9 cellular contexts compared by ENCODE assay signal in genomic region chr14:29536886-29537511, GRCh38.
DNase-seq lines count a peak whose midpoint lies in the region; ATAC-seq, FAIRE-seq and TF ChIP-seq lines count a peak whose summit lies in the region.
"Had no signal": no experiment of that assay in that cellular context is flagged by ENCODE, and none has a peak within 500 bp of the region (broad histone marks: within the 10 kb centered on the region; RNA-seq: fewer than 3 reads in every experiment).

No MANE protein-coding gene starts in this region.

- H3K27ac ChIP-seq in A549: no peak overlapping the region
- no peak overlapping the region for H3K27ac ChIP-seq in GM23248
- no peak overlapping the region for H3K27ac ChIP-seq in PC-3 (ENCODE audit: low read length)

- H4K20me1 ChIP-seq in GM23248 (ENCODE audit: insufficient read depth) (no peaks in the 10 kb centered on the region), PC-3 (ENCODE audit: low read length) (no peaks in the 10 kb centered on the region)

- TF ChIP-seq CTCF in A549 (IDR thresholded peaks at IDR 0.05) (peak; percentile 62), PC-3 (conservative IDR thresholded peaks at IDR 0.05; ENCODE audit: low read depth, low read length) (peak; percentile 60)

- H3K4me1 ChIP-seq in A549 (no peaks in the 10 kb centered on the region), GM23248 (ENCODE audit: insufficient read depth) (no peaks in the 10 kb centered on the region), PC-3 (ENCODE audit: insufficient read depth, low read length) (no peaks in the 10 kb centered on the region)

- no peaks in the 10 kb centered on the region for H3K4me1 Mint-ChIP-seq in activated T-cell treated with anti-CD3 and anti-CD28 coated beads, Interleukin-2, amount 50 U/mL, for 72 hours (ENCODE audit: low read depth)
- H3K4me1 Mint-ChIP-seq: immature natural killer cell had no signal

- H3K36me3 ChIP-seq in GM23248 (ENCODE audit: low read depth) (no peaks in the 10 kb centered on the region), PC-3 (ENCODE audit: low read depth, low read length) (no peaks in the 10 kb centered on the region)

- peaks cover 0 to 2% of the 10 kb centered on the region in 2 donors for H3K36me3 Mint-ChIP-seq in activated T-cell treated with anti-CD3 and anti-CD28 coated beads, Interleukin-2, amount 50 U/mL, for 72 hours (ENCODE audit: insufficient read depth in 2 of 2)
- H3K36me3 Mint-ChIP-seq: immature natural killer cell had no signal

- H3K9ac ChIP-seq in GM23248: no peak overlapping the region
- H3K9ac ChIP-seq in PC-3 (ENCODE audit: low read length): no peak overlapping the region

- no peaks in the 10 kb centered on the region for H3K27me3 Mint-ChIP-seq in activated T-cell treated with anti-CD3 and anti-CD28 coated beads, Interleukin-2, amount 50 U/mL, for 72 hours (ENCODE audit: low read depth)

- no peaks in the 10 kb centered on the region for H3K79me2 ChIP-seq in GM23248 (ENCODE audit: insufficient read depth)
- no peaks in the 10 kb centered on the region for H3K79me2 ChIP-seq in PC-3 (ENCODE audit: low read length)

- no peak overlapping the region for H3K4me3 Mint-ChIP-seq in activated T-cell treated with anti-CD3 and anti-CD28 coated beads, Interleukin-2, amount 50 U/mL, for 72 hours
- H3K4me3 Mint-ChIP-seq: immature natural killer cell had no signal

- H3K27me3 ChIP-seq in GM23248 (replicated peaks; ENCODE audit: insufficient read depth) (no peaks in the 10 kb centered on the region), PC-3 (ENCODE audit: low read length) (peaks cover 35% of the 10 kb centered on the region)

- H3K4me3 ChIP-seq in A549 (no peak overlapping the region), GM23248 (no peak overlapping the region), PC-3 (ENCODE audit: low read length) (no peak overlapping the region)

- no peak for TF ChIP-seq EP300 in A549 (IDR thresholded peaks at IDR 0.05)

- in situ Hi-C loops in GM23248 (cut with MboI): no loop called here

- H3K9me2 ChIP-seq in GM23248 (ENCODE audit: insufficient read depth): no peaks in the 10 kb centered on the region
- no peaks in the 10 kb centered on the region for H3K9me2 ChIP-seq in PC-3 (replicated peaks; ENCODE audit: low read length)

- no peak for TF ChIP-seq POLR2A in A549 (IDR thresholded peaks at IDR 0.05; ENCODE audit: low read length)

- TF ChIP-seq RAD21 in A549 (conservative IDR thresholded peaks at IDR 0.05 in 1 of 2, IDR thresholded peaks at IDR 0.05 in 1 of 2): peak; percentile 49 to 62; a peak in 4 of 5 replicates

- H3K4me2 ChIP-seq in A549 (no peak overlapping the region), GM23248 (ENCODE audit: unreplicated experiment) (no peak overlapping the region), PC-3 (ENCODE audit: low read length) (no peak overlapping the region)

- FAIRE-seq in A549 (lab: Jason Lieb, UNC) (no peak), frontal cortex (lab: Jason Lieb, UNC) (peak; percentile 95)

- ATAC-seq in A549 (no peak), PC-3 (no peak), GM21717 (IDR thresholded peaks at IDR 0.05; ENCODE audit: unreplicated experiment) (no peak)
- ATAC-seq in activated T-cell treated with anti-CD3 and anti-CD28 coated beads, Interleukin-2, amount 50 U/mL, for 72 hours (replicated peaks in 1 of 2): no peak

- H2AFZ ChIP-seq in GM23248 (no peak overlapping the region), PC-3 (ENCODE audit: low read length) (no peak overlapping the region)

- no TSS peak for BruUV-seq in PC-3 (replicated peaks; lab: Mats Ljungman, UMichigan)

- CTCF ChIA-PET in A549 (lab: Yijun Ruan, JAX): interaction anchor here (0.6 to 3.8 kb wide), 9 partner anchors 18 to 786 kb away, joined by 3 to 21 read pairs (median 4); no protein-coding TSS in a partner anchor
- CTCF ChIA-PET in PC-3 (lab: Charles Lee): interaction anchor here (0.6 to 1.3 kb wide), 4 partner anchors 186 to 1249 kb away, joined by 3 read pairs; no protein-coding TSS in a partner anchor

- POLR2A ChIA-PET in A549 (lab: Yijun Ruan, JAX) (no interaction called here), PC-3 (lab: Charles Lee; ENCODE audit: unreplicated experiment) (no interaction called here)

- intact Hi-C loops in PC-3 (cut with micrococcal nuclease): loop anchor here (1.0 to 5.0 kb wide), 3 partner anchors 521 to 783 kb away; no protein-coding TSS in a partner anchor

- DNase-seq in A549 (ENCODE audit: low read depth in 1 of 2, low spot score in 1 of 2) (peak in 1 of 2 experiments; percentile 18), GM23248 (peak; percentile 49), PC-3 (peak; percentile 35), frontal cortex (ENCODE audit: low spot score in 2 of 2) (no peak), T1000 (lab: John Stamatoyannopoulos, UW) (no peak)
- DNase-seq in activated T-cell treated with anti-CD3 and anti-CD28 coated beads, Interleukin-2, amount 50 U/mL, for 72 hours: no peak
- DNase-seq in effector CD8-positive, alpha-beta T cell (lab: John Stamatoyannopoulos, UW): no peak
- DNase-seq: immature natural killer cell had no signal

- no peaks in the 10 kb centered on the region for H3K9me3 ChIP-seq in A549
- no peaks in the 10 kb centered on the region for H3K9me3 ChIP-seq in GM23248 (ENCODE audit: low read depth)
- no peaks in the 10 kb centered on the region for H3K9me3 ChIP-seq in PC-3 (ENCODE audit: low read length)

- H3K27ac Mint-ChIP-seq in activated T-cell treated with anti-CD3 and anti-CD28 coated beads, Interleukin-2, amount 50 U/mL, for 72 hours: no peak overlapping the region
- H3K27ac Mint-ChIP-seq: immature natural killer cell had no signal

- H3F3A ChIP-seq in GM23248 (ENCODE audit: insufficient read depth): no peaks in the 10 kb centered on the region
- no peaks in the 10 kb centered on the region for H3F3A ChIP-seq in PC-3 (ENCODE audit: low read length, unreplicated experiment)

- H3K9me3 Mint-ChIP-seq in activated T-cell treated with anti-CD3 and anti-CD28 coated beads, Interleukin-2, amount 50 U/mL, for 72 hours: peaks cover 2% of the 10 kb centered on the region in 2 donors

TF ChIP-seq in A549, 52 proteins besides CTCF, POLR2A, EP300 and RAD21:
- TF ChIP-seq ZNF302 (CRISPR knock-in tag; IDR thresholded peaks at IDR 0.05) (no peak), SMC3 (IDR thresholded peaks at IDR 0.05) (peak; percentile 71)
TF ChIP-seq in A549: peak in this region for 1.

Comparison
In these comparisons a context has a peak if more than half of its experiments do, and no peak if none do; other contexts are left out.
1. DNase-seq: peak in GM23248 (single experiment) and PC-3 (single experiment); none in frontal cortex (0 of 2), T1000 (single experiment), activated T-cell treated with anti-CD3 and anti-CD28 coated beads, Interleukin-2, amount 50 U/mL, for 72 hours (0 of 2) and effector CD8-positive, alpha-beta T cell (single experiment).